8 cellular contexts compared by ENCODE assay signal in the genomic region with DNA sequence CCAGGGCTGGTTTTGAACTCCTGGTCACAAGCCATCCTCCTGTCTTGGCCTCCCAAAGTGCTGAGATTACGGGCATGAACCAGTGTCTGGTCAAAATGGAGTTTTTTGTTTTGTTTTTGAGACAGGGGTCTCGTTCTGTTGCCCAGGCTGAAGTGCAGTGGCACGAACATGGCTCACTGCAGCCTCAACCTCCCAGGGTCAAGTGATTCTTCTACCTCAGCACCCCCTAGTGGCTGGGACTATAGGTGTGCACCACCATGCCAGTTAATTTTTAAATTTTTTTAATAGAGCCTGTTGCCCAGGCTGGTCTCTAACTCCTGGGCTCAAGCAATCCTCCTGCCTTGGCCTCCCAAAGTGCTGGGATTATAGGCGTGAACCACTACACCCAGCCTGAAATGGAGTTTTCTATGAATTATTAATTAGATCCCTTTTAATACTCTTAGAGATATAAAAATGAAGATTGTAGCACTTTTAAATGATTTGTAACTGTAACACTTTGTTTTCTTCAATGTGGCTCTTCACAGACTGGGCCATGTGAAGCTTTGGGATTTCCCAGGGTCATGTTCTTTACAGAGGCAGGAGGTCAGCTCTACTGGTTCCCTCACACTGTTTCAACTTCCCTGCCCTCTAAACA. TPM values are rescaled to one million over a fixed set of nuclear protein-coding genes. Genes with fewer than 3 reads are reported as not detected.
DNase-seq lines count a peak whose midpoint lies in the region; ATAC-seq and TF ChIP-seq lines count a peak whose summit lies in the region.

No MANE protein-coding gene starts in this region.

- ATAC-seq in HG02973 (IDR thresholded peaks at IDR 0.05; ENCODE audit: unreplicated experiment) = no peak

- no peaks in the 10 kb centered on the region for H3K27me3 ChIP-seq in Peyer's patch

- H3K9me3 ChIP-seq in Peyer's patch = no peaks in the 10 kb centered on the region

- TF ChIP-seq CTCF in Peyer's patch (IDR thresholded peaks at IDR 0.05) (peak in 5 of 6 experiments; percentile 14 to 65 (median 51)), fibroblast of the aortic adventitia (IDR thresholded peaks at IDR 0.05; ENCODE audit: insufficient read depth, low read length) (peak; percentile 68)

- no peaks in the 10 kb centered on the region for H3K36me3 ChIP-seq in Peyer's patch

- TF ChIP-seq POLR2A in Peyer's patch (IDR thresholded peaks at IDR 0.05) = no peak

- no peak overlapping the region for H3K27ac ChIP-seq in Peyer's patch

- H3K4me1 ChIP-seq in Peyer's patch = no peaks in the 10 kb centered on the region

- H3K4me3 ChIP-seq in Peyer's patch (no peak overlapping the region), fibroblast of the aortic adventitia (ENCODE audit: low read depth, low read length) (no peak overlapping the region)

- DNase-seq in SKM-1 treated with dmso at 0.1 percent for 144 hours (lab: John Stamatoyannopoulos, UW; ENCODE audit: unreplicated experiment) (peak; percentile 6), SKM-1 (lab: John Stamatoyannopoulos, UW; ENCODE audit: unreplicated experiment) (no peak), Peyer's patch (peak in 1 of 3 donors; percentile 66), fibroblast of the aortic adventitia (ENCODE audit: low read depth) (peak; percentile 76), iPS-NIHi7 (ENCODE audit: extremely low spot score) (no peak), medulla oblongata (ENCODE audit: extremely low spot score) (no peak)
- DNase-seq in stimulated activated CD4-positive, alpha-beta T cell treated with anti-CD3 and anti-CD28 coated beads, Interleukin-4, amount 100 ng/mL, for 24 hours = peak; percentile 10

RNA-seq across cellular contexts. Expression of a gene that starts 32.6 kb away (rescaled TPM):
- total RNA-seq in Peyer's patch (100 to 1,000 TPM in 1 of 4 donors, 10 to 100 TPM in 3; 47.6 to 177 (median 68.6) TPM), fibroblast of the aortic adventitia (ENCODE audit: low replicate concordance) (1,011 and 5,653 TPM in 2 replicates)

RNA-seq across cellular contexts. Expression of a gene that starts 39.1 kb away (rescaled TPM):
- 100 to 1,000 TPM in 3 of 4 donors, 10 to 100 TPM in 1; 99.9 to 161 (median 126) TPM for total RNA-seq in Peyer's patch
- total RNA-seq in fibroblast of the aortic adventitia (ENCODE audit: low replicate concordance) = 28.6 and 66.6 TPM in 2 replicates

RNA-seq across cellular contexts. Expression of a gene that starts 52.4 kb away (rescaled TPM):
- 10 to 100 TPM; 63.7 to 67.7 (median 65.8) TPM for total RNA-seq in Peyer's patch
- 161 and 239 TPM in 2 replicates for total RNA-seq in fibroblast of the aortic adventitia (ENCODE audit: low replicate concordance)

Comparison
In these comparisons a context has a peak if more than half of its experiments do, and no peak if none do; other contexts are left out.
1. DNase-seq: peak in SKM-1 treated with dmso at 0.1 percent for 144 hours (single experiment), fibroblast of the aortic adventitia (single experiment) and stimulated activated CD4-positive, alpha-beta T cell treated with anti-CD3 and anti-CD28 coated beads, Interleukin-4, amount 100 ng/mL, for 24 hours (single experiment); none in SKM-1 (single experiment), iPS-NIHi7 (single experiment) and medulla oblongata (single experiment).